Comparison of ENCODE assay signal across 19 cellular contexts in the genomic region with DNA sequence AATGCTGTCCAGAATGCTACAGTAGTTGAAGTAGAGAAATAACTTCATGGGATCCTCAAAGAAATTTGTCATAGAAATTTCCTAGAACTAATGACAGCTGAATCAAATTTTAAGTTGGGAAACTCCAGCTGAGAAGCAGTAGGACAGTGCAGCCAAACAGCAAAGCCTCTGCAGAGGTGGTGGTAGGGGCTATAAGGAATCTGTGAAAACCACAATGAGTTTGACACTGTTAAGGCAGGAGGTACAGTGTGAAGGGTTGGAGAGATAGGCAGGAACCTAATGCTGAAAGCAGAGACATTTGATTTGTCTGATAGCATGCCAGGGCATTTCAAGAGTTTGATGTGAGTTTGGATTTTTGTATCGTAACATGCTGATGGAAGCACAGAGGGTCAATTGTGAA.
"Had no signal": no experiment of that assay in that cellular context is flagged by ENCODE, and none has a peak within 500 bp of the region (broad histone marks: within the 10 kb centered on the region; RNA-seq: fewer than 3 reads in every experiment).

No MANE protein-coding gene starts in this region.

- H3K4me3 Mint-ChIP-seq: activated CD8-positive, alpha-beta memory T cell treated with anti-CD3 and anti-CD28 coated beads, Interleukin-2, amount 10 ng/mL, durations not matched to agents 7 days and 5 days; activated T-cell treated with anti-CD3 and anti-CD28 coated beads, Interleukin-2, amount 50 U/mL, for 4 hours; brain; mesothelial cell of epicardium had no signal

- H3K27ac ChIP-seq: foreskin keratinocyte, hepatocyte had no signal

- H3K27me3 Mint-ChIP-seq: activated CD8-positive, alpha-beta memory T cell treated with anti-CD3 and anti-CD28 coated beads, Interleukin-2, amount 10 ng/mL, durations not matched to agents 7 days and 5 days; brain had no signal

- H3K4me1 ChIP-seq: foreskin keratinocyte had no signal

- H3K4me3 ChIP-seq: hepatocyte had no signal

- DNase-seq: activated CD4-positive, alpha-beta T cell treated with anti-CD3 and anti-CD28 coated beads, Interleukin-2, amount 50 U/mL, for 4 hours; activated CD4-positive, CD25-positive, alpha-beta regulatory T cell treated with anti-CD3 and anti-CD28 coated beads, Interleukin-2, amount 50 U/mL, for 72 hours; activated CD8-positive, alpha-beta memory T cell treated with anti-CD3 and anti-CD28 coated beads, Interleukin-2, amount 10 ng/mL, durations not matched to agents 7 days and 5 days; activated naive CD4-positive, alpha-beta T cell; activated T-cell treated with anti-CD3 and anti-CD28 coated beads, Interleukin-2, amount 50 U/mL, for 4 hours; anterior cingulate cortex; caudate nucleus; foreskin keratinocyte; occipital lobe; SK-N-SH; stimulated activated CD8-positive, alpha-beta memory T cell treated with anti-CD3 and anti-CD28 coated beads, Interleukin-4, amount 100 ng/mL, for 48 hours; stimulated activated naive CD4-positive, alpha-beta T cell treated with Interleukin-2 at 50 U/mL for 16 hours; T1000; trophoblast cell had no signal

- H3K9me3 Mint-ChIP-seq: activated T-cell treated with anti-CD3 and anti-CD28 coated beads, Interleukin-2, amount 50 U/mL, for 4 hours; brain; mesothelial cell of epicardium had no signal

- H3K9ac ChIP-seq: SK-N-SH had no signal

- H3K9me3 ChIP-seq: SK-N-SH had no signal

- H3K4me1 Mint-ChIP-seq: brain, mesothelial cell of epicardium had no signal

- FAIRE-seq: colon, islet of Langerhans had no signal

- H2AFZ ChIP-seq: hepatocyte had no signal

- H3K27me3 ChIP-seq: foreskin keratinocyte, hepatocyte had no signal

- ATAC-seq: activated CD8-positive, alpha-beta memory T cell treated with anti-CD3 and anti-CD28 coated beads, Interleukin-2, amount 10 ng/mL, durations not matched to agents 7 days and 5 days; activated T-cell treated with anti-CD3 and anti-CD28 coated beads, Interleukin-2, amount 50 U/mL, for 4 hours had no signal

- H3K79me2 ChIP-seq: hepatocyte had no signal

- H3K27ac Mint-ChIP-seq: activated CD8-positive, alpha-beta memory T cell treated with anti-CD3 and anti-CD28 coated beads, Interleukin-2, amount 10 ng/mL, durations not matched to agents 7 days and 5 days; mesothelial cell of epicardium had no signal

- H3K4me2 ChIP-seq: hepatocyte, SK-N-SH had no signal
